In genomic region chr2:241074065-241074818, GRCh38 we compare ENCODE assay signal across 16 cellular contexts.
"Had no signal": no experiment of that assay in that cellular context is flagged by ENCODE, and none has a peak within 500 bp of the region (broad histone marks: within the 10 kb centered on the region; RNA-seq: fewer than 3 reads in every experiment).

No MANE protein-coding gene starts in this region.

- H3K27me3 Mint-ChIP-seq: activated T-cell treated with anti-CD3 and anti-CD28 coated beads, Interleukin-2, amount 50 U/mL, for 24 hours; dendritic cell treated with granulocyte-macrophage colony-stimulating factor and Interleukin-4, amounts not matched to agents 40 ng/mL and 50 ng/mL, for 4 days had no signal

- H3K9me3 Mint-ChIP-seq: activated T-cell treated with anti-CD3 and anti-CD28 coated beads, Interleukin-2, amount 50 U/mL, for 24 hours; dendritic cell treated with granulocyte-macrophage colony-stimulating factor and Interleukin-4, amounts not matched to agents 40 ng/mL and 50 ng/mL, for 4 days; natural killer cell had no signal

- H3K9me3 ChIP-seq: gastrocnemius medialis, thyroid gland had no signal

- H3K27me3 ChIP-seq: gastrocnemius medialis, thyroid gland had no signal

- DNase-seq: activated CD4-positive, alpha-beta T cell treated with anti-CD3 and anti-CD28 coated beads for 1 hour; activated CD4-positive, alpha-beta T cell treated with anti-CD3 and anti-CD28 coated beads, Interleukin-2, amount 50 U/mL, for 48 hours; activated effector memory CD4-positive, alpha-beta T cell treated with Interleukin-2 at 50 U/mL for 16 hours; activated naive CD4-positive, alpha-beta T cell treated with anti-CD3 and anti-CD28 coated beads, Interleukin-2, amount 50 U/mL, for 16 hours; activated T-cell treated with anti-CD3 and anti-CD28 coated beads, Interleukin-2, amount 50 U/mL, for 24 hours; effector CD8-positive, alpha-beta T cell; gastrocnemius medialis; kidney glomerular epithelial cell; left ventricle myocardium superior; natural killer cell; stimulated activated naive CD4-positive, alpha-beta T cell; T-helper 2 cell; thyroid gland; WERI-Rb-1 had no signal

- H3K4me3 ChIP-seq: gastrocnemius medialis, thyroid gland had no signal

- H3K4me1 ChIP-seq: gastrocnemius medialis had no signal

- H3K27ac ChIP-seq: gastrocnemius medialis, thyroid gland, WERI-Rb-1 had no signal

- H3K36me3 ChIP-seq: WERI-Rb-1 had no signal

- ATAC-seq: gastrocnemius medialis, left ventricle myocardium superior, natural killer cell had no signal

- H3K4me3 Mint-ChIP-seq: activated T-cell treated with anti-CD3 and anti-CD28 coated beads, Interleukin-2, amount 50 U/mL, for 24 hours; dendritic cell treated with granulocyte-macrophage colony-stimulating factor and Interleukin-4, amounts not matched to agents 40 ng/mL and 50 ng/mL, for 4 days; natural killer cell had no signal

- H3K27ac Mint-ChIP-seq: activated T-cell treated with anti-CD3 and anti-CD28 coated beads, Interleukin-2, amount 50 U/mL, for 24 hours; dendritic cell treated with granulocyte-macrophage colony-stimulating factor and Interleukin-4, amounts not matched to agents 40 ng/mL and 50 ng/mL, for 4 days; natural killer cell had no signal

- FAIRE-seq: urothelium cell line had no signal

- H3K36me3 Mint-ChIP-seq: natural killer cell had no signal
